22 cellular contexts compared by ENCODE assay signal in the genomic region with DNA sequence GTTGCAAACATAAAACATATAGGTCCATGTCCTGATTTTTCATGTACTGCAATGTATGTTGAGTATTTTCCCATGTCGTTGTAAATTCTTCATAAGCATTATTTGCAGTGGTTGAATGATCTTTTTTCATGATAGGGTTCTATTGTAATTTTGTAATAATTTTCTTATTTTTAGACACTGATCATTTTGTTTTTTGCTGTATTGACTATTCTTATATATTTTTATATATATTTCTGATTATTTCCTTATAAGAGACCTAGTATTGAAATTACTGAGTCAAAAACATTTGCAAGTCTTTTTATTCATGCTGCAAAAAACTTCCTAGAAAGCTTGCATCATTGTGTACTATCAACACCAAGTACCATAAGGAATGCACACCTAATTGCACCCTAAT.
"Had no signal": no experiment of that assay in that cellular context is flagged by ENCODE, and none has a peak within 500 bp of the region (broad histone marks: within the 10 kb centered on the region; RNA-seq: fewer than 3 reads in every experiment).

No MANE protein-coding gene starts in this region.

- H3K4me3 Mint-ChIP-seq: activated CD4-positive, alpha-beta memory T cell treated with anti-CD3 and anti-CD28 coated beads, Interleukin-2, amount 10 ng/mL, durations not matched to agents 7 days and 5 days; activated CD8-positive, alpha-beta memory T cell treated with anti-CD3 and anti-CD28 coated beads, Interleukin-2, amount 10 ng/mL, durations not matched to agents 7 days and 5 days; T-cell had no signal

- H3K9me3 ChIP-seq: body of pancreas, gastroesophageal sphincter, heart left ventricle, left ventricle myocardium inferior, ovary, psoas muscle, stomach, thoracic aorta had no signal

- H3K9me3 Mint-ChIP-seq: activated CD4-positive, alpha-beta memory T cell treated with anti-CD3 and anti-CD28 coated beads, Interleukin-2, amount 10 ng/mL, durations not matched to agents 7 days and 5 days; activated naive CD8-positive, alpha-beta T cell treated with anti-CD3 and anti-CD28 coated beads, Interleukin-2, amount 10 ng/mL, durations not matched to agents 7 days and 5 days; activated T-helper 2 cell treated with anti-CD3 and anti-CD28 coated beads, Interferon-gamma antibody, Interleukin-2, Interleukin-4, amounts not matched to agents 10 μg/mL and 5 μg/mL and 100 μg/mL, durations not matched to agents 14 hours and 24 hours and 36 hours; nephron progenitor cell; T-cell had no signal

- H3K27me3 Mint-ChIP-seq: activated CD4-positive, alpha-beta memory T cell treated with anti-CD3 and anti-CD28 coated beads, Interleukin-2, amount 10 ng/mL, durations not matched to agents 7 days and 5 days; activated CD8-positive, alpha-beta memory T cell treated with anti-CD3 and anti-CD28 coated beads, Interleukin-2, amount 10 ng/mL, durations not matched to agents 7 days and 5 days; activated naive CD8-positive, alpha-beta T cell treated with anti-CD3 and anti-CD28 coated beads, Interleukin-2, amount 10 ng/mL, durations not matched to agents 7 days and 5 days had no signal

- ATAC-seq: body of pancreas, gastroesophageal sphincter had no signal

- H3K36me3 Mint-ChIP-seq: activated CD8-positive, alpha-beta memory T cell treated with anti-CD3 and anti-CD28 coated beads, Interleukin-2, amount 10 ng/mL, durations not matched to agents 7 days and 5 days; activated naive CD8-positive, alpha-beta T cell treated with anti-CD3 and anti-CD28 coated beads, Interleukin-2, amount 10 ng/mL, durations not matched to agents 7 days and 5 days; T-cell had no signal

- H3K4me3 ChIP-seq: body of pancreas, ovary, stomach had no signal

- DNase-seq: activated CD4-positive, alpha-beta memory T cell treated with anti-CD3 and anti-CD28 coated beads, Interleukin-2, amount 10 ng/mL, durations not matched to agents 7 days and 5 days; activated CD4-positive, alpha-beta T cell treated with anti-CD3 and anti-CD28 coated beads for 48 hours; activated CD4-positive, CD25-positive, alpha-beta regulatory T cell; activated CD8-positive, alpha-beta memory T cell treated with anti-CD3 and anti-CD28 coated beads, Interleukin-2, amount 10 ng/mL, durations not matched to agents 7 days and 5 days; activated naive CD4-positive, alpha-beta T cell treated with Interleukin-2 at 50 U/mL for 16 hours; activated naive CD8-positive, alpha-beta T cell treated with anti-CD3 and anti-CD28 coated beads, Interleukin-2, amount 10 ng/mL, durations not matched to agents 7 days and 5 days; body of pancreas; erythroblast; heart left ventricle; kidney glomerular epithelial cell; left ventricle myocardium inferior; nephron progenitor cell; ovary; psoas muscle; right cardiac atrium; stimulated activated CD4-positive, alpha-beta T cell treated with anti-CD3 and anti-CD28 coated beads, Interleukin-4, amount 100 ng/mL, for 1 hour; stomach; T-cell; T-helper 9 cell had no signal

- H3K36me3 ChIP-seq: gastroesophageal sphincter, heart left ventricle, left ventricle myocardium inferior, ovary, stomach, thoracic aorta had no signal

- H3K27me3 ChIP-seq: body of pancreas, gastroesophageal sphincter, heart left ventricle, ovary, stomach had no signal

- H3K27ac Mint-ChIP-seq: activated CD4-positive, alpha-beta memory T cell treated with anti-CD3 and anti-CD28 coated beads, Interleukin-2, amount 10 ng/mL, durations not matched to agents 7 days and 5 days; activated T-helper 2 cell treated with anti-CD3 and anti-CD28 coated beads, Interferon-gamma antibody, Interleukin-2, Interleukin-4, amounts not matched to agents 10 μg/mL and 5 μg/mL and 100 μg/mL, durations not matched to agents 14 hours and 24 hours and 36 hours; nephron progenitor cell; T-cell had no signal

- H3K27ac ChIP-seq: ovary had no signal
